22 cellular contexts compared by ENCODE assay signal in the genomic region with DNA sequence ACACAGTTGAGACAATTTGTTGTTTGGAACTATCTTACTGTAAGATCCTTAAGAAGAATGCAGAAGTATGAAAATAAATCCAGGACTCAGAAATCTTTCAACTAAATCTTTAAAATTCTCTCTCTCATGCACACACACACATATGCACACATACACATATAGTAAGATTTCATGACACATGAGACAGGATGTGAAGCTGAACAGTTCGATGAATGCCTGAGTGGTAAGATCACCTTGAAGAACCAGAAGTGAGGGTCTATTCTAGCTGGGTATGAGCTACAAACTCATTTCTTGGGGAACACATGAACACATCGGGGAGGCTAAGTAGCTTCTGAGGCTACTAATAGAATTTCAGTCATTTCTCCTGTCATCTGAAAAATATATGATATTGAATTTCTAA.
"Had no signal": no experiment of that assay in that cellular context is flagged by ENCODE, and none has a peak within 500 bp of the region (broad histone marks: within the 10 kb centered on the region; RNA-seq: fewer than 3 reads in every experiment).

No MANE protein-coding gene starts in this region.

- ATAC-seq: activated CD8-positive, alpha-beta memory T cell treated with anti-CD3 and anti-CD28 coated beads, Interleukin-2, amount 10 ng/mL, durations not matched to agents 7 days and 5 days; activated CD8-positive, alpha-beta T cell treated with anti-CD3 and anti-CD28 coated beads for 36 hours; heart right ventricle; left lobe of liver; sciatic nerve; upper lobe of right lung had no signal

- H3K27ac ChIP-seq: ascending aorta, colonic mucosa, heart right ventricle, upper lobe of right lung, WERI-Rb-1 had no signal

- H3K4me2 ChIP-seq: smooth muscle cell had no signal

- H3K4me3 ChIP-seq: ascending aorta, colonic mucosa, heart right ventricle, lung, smooth muscle cell, upper lobe of right lung had no signal

- H3K4me3 Mint-ChIP-seq: activated CD4-positive, alpha-beta T cell treated with anti-CD3 and anti-CD28 coated beads, Interleukin-2, amount 10 ng/mL, durations not matched to agents 7 days and 5 days; activated CD8-positive, alpha-beta memory T cell treated with anti-CD3 and anti-CD28 coated beads, Interleukin-2, amount 10 ng/mL, durations not matched to agents 7 days and 5 days; activated CD8-positive, alpha-beta T cell treated with anti-CD3 and anti-CD28 coated beads for 36 hours; activated naive CD4-positive, alpha-beta T cell treated with anti-CD3 and anti-CD28 coated beads, Interleukin-2, amount 50 U/mL, for 24 hours; naive B cell; T-helper 2 cell treated with Interferon-gamma antibody and Interleukin-4, amounts not matched to agents 5 μg/mL and 100 μg/mL, for 36 hours had no signal

- H3K4me1 Mint-ChIP-seq: activated CD4-positive, alpha-beta T cell treated with anti-CD3 and anti-CD28 coated beads, Interleukin-2, amount 10 ng/mL, durations not matched to agents 7 days and 5 days; activated CD8-positive, alpha-beta memory T cell treated with anti-CD3 and anti-CD28 coated beads, Interleukin-2, amount 10 ng/mL, durations not matched to agents 7 days and 5 days; activated naive CD4-positive, alpha-beta T cell treated with anti-CD3 and anti-CD28 coated beads, Interleukin-2, amount 50 U/mL, for 24 hours; naive B cell had no signal

- DNase-seq: activated CD4-positive, alpha-beta T cell treated with anti-CD3 and anti-CD28 coated beads, Interleukin-2, amount 10 ng/mL, durations not matched to agents 7 days and 5 days; activated CD4-positive, CD25-positive, alpha-beta regulatory T cell treated with anti-CD3 and anti-CD28 coated beads, Interleukin-2, amount 50 U/mL, for 72 hours; activated CD8-positive, alpha-beta memory T cell treated with anti-CD3 and anti-CD28 coated beads, Interleukin-2, amount 10 ng/mL, durations not matched to agents 7 days and 5 days; activated CD8-positive, alpha-beta T cell treated with anti-CD3 and anti-CD28 coated beads for 36 hours; activated gamma-delta T cell treated with Interleukin-2 at 50 U/mL for 16 hours; activated T-cell treated with anti-CD3 and anti-CD28 coated beads for 4 hours; colonic mucosa; heart right ventricle; kidney; naive B cell; nucleus accumbens; stimulated activated CD4-positive, alpha-beta T cell treated with anti-CD3 and anti-CD28 coated beads, Interleukin-2, amount 100 ng/mL, for 48 hours; stimulated activated naive CD4-positive, alpha-beta T cell treated with Interleukin-2 at 50 U/mL for 16 hours; upper lobe of right lung; WERI-Rb-1 had no signal

- H3K9me3 ChIP-seq: ascending aorta, colonic mucosa, upper lobe of right lung had no signal

- H3K27me3 Mint-ChIP-seq: activated CD8-positive, alpha-beta T cell treated with anti-CD3 and anti-CD28 coated beads for 36 hours had no signal

- FAIRE-seq: kidney had no signal

- H3K9me3 Mint-ChIP-seq: activated CD4-positive, alpha-beta T cell treated with anti-CD3 and anti-CD28 coated beads, Interleukin-2, amount 10 ng/mL, durations not matched to agents 7 days and 5 days; activated CD8-positive, alpha-beta T cell treated with anti-CD3 and anti-CD28 coated beads for 36 hours; activated naive CD4-positive, alpha-beta T cell treated with anti-CD3 and anti-CD28 coated beads, Interleukin-2, amount 50 U/mL, for 24 hours; T-helper 2 cell treated with Interferon-gamma antibody and Interleukin-4, amounts not matched to agents 5 μg/mL and 100 μg/mL, for 36 hours had no signal

- H3K4me1 ChIP-seq: ascending aorta, colonic mucosa, heart right ventricle, upper lobe of right lung had no signal

- H3K27ac Mint-ChIP-seq: activated CD4-positive, alpha-beta T cell treated with anti-CD3 and anti-CD28 coated beads, Interleukin-2, amount 10 ng/mL, durations not matched to agents 7 days and 5 days; activated CD8-positive, alpha-beta memory T cell treated with anti-CD3 and anti-CD28 coated beads, Interleukin-2, amount 10 ng/mL, durations not matched to agents 7 days and 5 days; activated CD8-positive, alpha-beta T cell treated with anti-CD3 and anti-CD28 coated beads for 36 hours; activated naive CD4-positive, alpha-beta T cell treated with anti-CD3 and anti-CD28 coated beads, Interleukin-2, amount 50 U/mL, for 24 hours; naive B cell; T-helper 2 cell treated with Interferon-gamma antibody and Interleukin-4, amounts not matched to agents 5 μg/mL and 100 μg/mL, for 36 hours had no signal

- H3K27me3 ChIP-seq: ascending aorta, colonic mucosa, upper lobe of right lung had no signal

- H3K36me3 ChIP-seq: ascending aorta, colonic mucosa, heart right ventricle, upper lobe of right lung, WERI-Rb-1 had no signal

- H3K36me3 Mint-ChIP-seq: activated CD8-positive, alpha-beta memory T cell treated with anti-CD3 and anti-CD28 coated beads, Interleukin-2, amount 10 ng/mL, durations not matched to agents 7 days and 5 days; activated naive CD4-positive, alpha-beta T cell treated with anti-CD3 and anti-CD28 coated beads, Interleukin-2, amount 50 U/mL, for 24 hours; naive B cell had no signal
